In the genomic region with DNA sequence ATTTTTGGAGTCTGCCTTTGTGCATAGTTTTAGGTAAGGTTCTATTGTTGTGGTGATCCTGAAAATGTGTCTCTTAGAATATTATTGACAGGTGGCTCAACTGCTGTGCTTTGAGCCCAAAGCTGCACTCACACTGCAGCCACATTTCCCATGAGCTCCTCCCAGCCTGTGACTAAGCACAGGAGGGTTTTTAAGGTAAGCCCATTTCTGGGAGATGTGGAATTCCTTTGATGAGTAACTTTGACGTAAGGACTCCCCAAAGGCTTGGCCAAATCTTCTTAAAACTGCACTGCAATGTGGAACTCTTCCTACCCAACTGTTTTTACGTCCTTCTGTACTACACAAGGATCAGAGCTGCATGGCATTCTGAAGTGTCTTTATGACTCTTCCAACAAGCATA, we compare ENCODE assay signal across 19 cellular contexts. TPM values are rescaled to one million over a fixed set of nuclear protein-coding genes. Genes with fewer than 3 reads are reported as not detected.
"Had no signal": no experiment of that assay in that cellular context is flagged by ENCODE, and none has a peak within 500 bp of the region (broad histone marks: within the 10 kb centered on the region; RNA-seq: fewer than 3 reads in every experiment).

No MANE protein-coding gene starts in this region.

- H3K27me3 ChIP-seq: body of pancreas had no signal

- H3K4me1 ChIP-seq: body of pancreas, parathyroid adenoma had no signal

- H3K27ac ChIP-seq: body of pancreas, coronary artery, parathyroid adenoma, VCaP had no signal

- H2AFZ ChIP-seq: parathyroid adenoma had no signal

- H3K79me2 ChIP-seq: parathyroid adenoma had no signal

- H3K4me3 ChIP-seq: body of pancreas, coronary artery had no signal

- ATAC-seq: body of pancreas; left ventricle myocardium superior; naive thymus-derived CD8-positive, alpha-beta T cell; stimulated activated memory B cell treated with anti-CD40 and anti-IgM and Interleukin-4, amounts not matched to agents 10 μg/mL and 1 μg/mL and 100 μg/mL, for 72 hours; T-cell had no signal

- DNase-seq: activated CD4-positive, alpha-beta memory T cell treated with anti-CD3 and anti-CD28 coated beads, Interleukin-2, amount 10 ng/mL, durations not matched to agents 7 days and 5 days; activated naive CD4-positive, alpha-beta T cell treated with anti-CD3 and anti-CD28 coated beads, Interleukin-2, amount 10 ng/mL, durations not matched to agents 7 days and 5 days; activated T-cell treated with anti-CD3 and anti-CD28 coated beads, Interleukin-2, amount 50 U/mL, for 24 hours; body of pancreas; effector CD4-positive, alpha-beta T cell; hypothalamus; left ventricle myocardium superior; mesenchymal stem cell; naive thymus-derived CD8-positive, alpha-beta T cell; T-cell; T-helper 9 cell had no signal

RNA-seq across cellular contexts. Expression of gene TMPRSS11A, which starts 20.0 kb away (rescaled TPM):
- total RNA-seq: activated CD4-positive, alpha-beta memory T cell treated with anti-CD3 and anti-CD28 coated beads, Interleukin-2, amount 10 ng/mL, durations not matched to agents 7 days and 5 days; body of pancreas; endothelial cell of umbilical vein; kidney epithelial cell; left ventricle myocardium superior; mucosa of gallbladder; naive thymus-derived CD8-positive, alpha-beta T cell; T-cell; urinary bladder had no signal
- polyA plus RNA-seq: endothelial cell of umbilical vein; naive thymus-derived CD8-positive, alpha-beta T cell; urinary bladder had no signal
